Comparison of ENCODE assay signal across 8 cellular contexts in the genomic region with DNA sequence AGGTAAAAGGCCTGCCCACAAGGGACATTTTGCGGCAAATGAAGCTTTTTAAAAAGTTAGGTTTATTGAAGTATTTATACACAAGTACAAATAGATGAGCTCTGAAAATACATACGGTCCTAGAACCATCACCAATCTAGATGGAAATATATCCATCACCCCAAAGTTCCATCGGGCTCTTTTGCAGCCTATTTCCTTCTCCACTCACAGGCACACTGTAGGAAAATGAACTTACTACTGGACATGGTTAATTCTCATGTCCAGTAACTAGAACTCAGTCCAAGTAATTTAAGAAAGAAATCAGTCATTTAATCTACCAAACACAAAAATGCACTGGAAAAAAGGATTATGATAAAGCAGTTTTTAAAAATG. TPM values are rescaled to one million over a fixed set of nuclear protein-coding genes. Genes with fewer than 3 reads are reported as not detected.
DNase-seq lines count a peak whose midpoint lies in the region; ATAC-seq, FAIRE-seq and TF ChIP-seq lines count a peak whose summit lies in the region.

No MANE protein-coding gene starts in this region.

- H3K27ac Mint-ChIP-seq in T-helper 2 cell treated with Interferon-gamma antibody and Interleukin-4, amounts not matched to agents 5 μg/mL and 100 μg/mL, for 36 hours, result peak overlapping the region; percentile 94
- H3K27ac Mint-ChIP-seq in activated naive CD8-positive, alpha-beta T cell, result peak overlapping the region; percentile 91

- H3K4me2 ChIP-seq in keratinocyte (ENCODE audit: control insufficient read depth, extremely low read depth, insufficient read depth, low read depth, low read length), result peak overlapping the region; percentile 83

- H3K79me2 ChIP-seq in keratinocyte (ENCODE audit: control insufficient read depth, insufficient read depth, low read length), result peaks cover 40% of the 10 kb centered on the region

- H3K27me3 Mint-ChIP-seq in T-helper 2 cell treated with Interferon-gamma antibody and Interleukin-4, amounts not matched to agents 5 μg/mL and 100 μg/mL, for 36 hours (ENCODE audit: low read depth), result no peaks in the 10 kb centered on the region
- H3K27me3 Mint-ChIP-seq in activated naive CD8-positive, alpha-beta T cell, result no peaks in the 10 kb centered on the region

- H3K9me1 ChIP-seq in keratinocyte (ENCODE audit: control insufficient read depth, extremely low read depth, insufficient read depth, low read length), result no peaks in the 10 kb centered on the region

- dilution Hi-C loops in keratinocyte (cut with MboI; ENCODE audit: extremely low pct_ligation_motif_present, low sequenced_read_pairs), result no loop called here

- no peak for FAIRE-seq in keratinocyte (lab: Jason Lieb, UNC)

- no peak for DNase-seq in T-helper 2 cell treated with Interferon-gamma antibody and Interleukin-4, amounts not matched to agents 5 μg/mL and 100 μg/mL, for 36 hours (ENCODE audit: low spot score)
- DNase-seq in T-helper 2 cell, result no peak
- no peak for DNase-seq in keratinocyte (ENCODE audit: low read depth, low spot score)
- DNase-seq in OCI-M2 (lab: John Stamatoyannopoulos, UW; ENCODE audit: unreplicated experiment), result no peak
- DNase-seq in C1 segment of cervical spinal cord (lab: John Stamatoyannopoulos, UW), result no peak

- H3K4me1 ChIP-seq in keratinocyte (ENCODE audit: control insufficient read depth, extremely low read depth, insufficient read depth, low read length), result peaks cover 10% of the 10 kb centered on the region

- peaks cover 37% of the 10 kb centered on the region for H3K4me1 Mint-ChIP-seq in T-helper 2 cell treated with Interferon-gamma antibody and Interleukin-4, amounts not matched to agents 5 μg/mL and 100 μg/mL, for 36 hours (ENCODE audit: low read depth)
- H3K4me1 Mint-ChIP-seq in activated naive CD8-positive, alpha-beta T cell (ENCODE audit: low read depth), result peaks cover 42% of the 10 kb centered on the region

- peak overlapping the region; percentile 87 to 95 (median 90) for H3K4me3 ChIP-seq in keratinocyte (ENCODE audit: control insufficient read depth in 2 of 3, extremely low read depth in 1 of 3, insufficient read depth in 2 of 3, low read depth in 1 of 3, low read length in 3 of 3)

- no peaks in the 10 kb centered on the region for H3K9me3 ChIP-seq in keratinocyte (ENCODE audit: control insufficient read depth, low read depth, low read length)

- peaks cover 62% of the 10 kb centered on the region for H3K36me3 Mint-ChIP-seq in T-helper 2 cell treated with Interferon-gamma antibody and Interleukin-4, amounts not matched to agents 5 μg/mL and 100 μg/mL, for 36 hours (ENCODE audit: low read depth)
- peaks cover 25% of the 10 kb centered on the region for H3K36me3 Mint-ChIP-seq in activated naive CD8-positive, alpha-beta T cell

- H3K4me3 Mint-ChIP-seq in T-helper 2 cell treated with Interferon-gamma antibody and Interleukin-4, amounts not matched to agents 5 μg/mL and 100 μg/mL, for 36 hours, result peak overlapping the region; percentile 90
- peak overlapping the region; percentile 98 for H3K4me3 Mint-ChIP-seq in activated naive CD8-positive, alpha-beta T cell

- H3K36me3 ChIP-seq in keratinocyte (ENCODE audit: control insufficient read depth in 2 of 2, extremely low read depth in 1 of 2, insufficient read depth in 2 of 2, low read length in 2 of 2), result peaks cover 15 to 20% of the 10 kb centered on the region in 2 experiments

- peak overlapping the region; percentile 98 for H3K27ac ChIP-seq in keratinocyte (ENCODE audit: control insufficient read depth, insufficient read depth, low read length)
- peak overlapping the region; percentile 95 for H3K27ac ChIP-seq in temporal lobe (ENCODE audit: low read depth, low read length)

- H4K20me1 ChIP-seq in keratinocyte (ENCODE audit: control insufficient read depth, extremely low read depth, insufficient read depth, low read length), result no peaks in the 10 kb centered on the region

- TF ChIP-seq CTCF in keratinocyte (optimal IDR thresholded peaks at IDR 0.05 in 1 of 3, IDR thresholded peaks at IDR 0.05 in 1 of 3, conservative IDR thresholded peaks at IDR 0.05 in 1 of 3; ENCODE audit: extremely low read depth in 1 of 3, insufficient read depth in 2 of 3, low read length in 3 of 3), result no peak

- H2AFZ ChIP-seq in keratinocyte (ENCODE audit: control insufficient read depth, low read length), result peak overlapping the region; percentile 96

- peak overlapping the region; percentile 96 for H3K9ac ChIP-seq in keratinocyte (ENCODE audit: control insufficient read depth, extremely low read depth, insufficient read depth, low read length)

- no peaks in the 10 kb centered on the region for H3K9me3 Mint-ChIP-seq in T-helper 2 cell treated with Interferon-gamma antibody and Interleukin-4, amounts not matched to agents 5 μg/mL and 100 μg/mL, for 36 hours
- H3K9me3 Mint-ChIP-seq in activated naive CD8-positive, alpha-beta T cell (ENCODE audit: low read depth), result no peaks in the 10 kb centered on the region

- ATAC-seq in HG03432 (IDR thresholded peaks at IDR 0.05; ENCODE audit: unreplicated experiment), result no peak

- H3K27me3 ChIP-seq in keratinocyte (ENCODE audit: control insufficient read depth, extremely low read depth, insufficient read depth, low read length), result no peaks in the 10 kb centered on the region

RNA-seq across cellular contexts. Expression of a gene that starts 0.7 kb away (rescaled TPM):
- 89.3 to 122 TPM (median 102 TPM) in 3 replicates for polyA plus RNA-seq in keratinocyte
- 26.1 TPM for polyA plus RNA-seq in keratinocyte (2011; ENCODE audit: low read depth)
- 130 and 179 TPM in 2 replicates for polyA plus RNA-seq in keratinocyte (2011; cell fraction: cytosol; rRNA removed)
- 46.7 and 48.1 TPM in 2 replicates for polyA plus RNA-seq in keratinocyte (2011; cell fraction: nucleus; rRNA removed)
- polyA plus RNA-seq in keratinocyte (2012; ENCODE audit: low replicate concordance), result 49.1 and 76.7 TPM in 2 replicates
- polyA minus RNA-seq in keratinocyte, result 39.4 to 61.9 TPM (median 58.0 TPM) in 3 replicates
- 64.5 TPM for polyA minus RNA-seq in keratinocyte (2011; cell fraction: cytosol; rRNA and poly(A)+ RNA removed)
- 13.1 and 17.8 TPM in 2 replicates for polyA minus RNA-seq in keratinocyte (2011; cell fraction: nucleus; rRNA and poly(A)+ RNA removed)
- 27.8 TPM for total RNA-seq in temporal lobe

RNA-seq across cellular contexts. Expression of a gene that starts 6.2 kb away (rescaled TPM):
- polyA plus RNA-seq in keratinocyte, result 54.0 to 139 TPM (median 130 TPM) in 3 replicates
- 39.7 TPM for polyA plus RNA-seq in keratinocyte (2011; ENCODE audit: low read depth)
- 68.9 and 97.6 TPM in 2 replicates for polyA plus RNA-seq in keratinocyte (2011; cell fraction: cytosol; rRNA removed)
- 60.8 and 76.0 TPM in 2 replicates for polyA plus RNA-seq in keratinocyte (2011; cell fraction: nucleus; rRNA removed)
- polyA plus RNA-seq in keratinocyte (2012; ENCODE audit: low replicate concordance), result 51.1 and 98.6 TPM in 2 replicates
- polyA minus RNA-seq in keratinocyte, result 52.6 to 91.3 TPM (median 85.1 TPM) in 3 replicates
- polyA minus RNA-seq in keratinocyte (2011; cell fraction: cytosol; rRNA and poly(A)+ RNA removed), result 91.3 TPM
- 29.8 and 30.2 TPM in 2 replicates for polyA minus RNA-seq in keratinocyte (2011; cell fraction: nucleus; rRNA and poly(A)+ RNA removed)
- 25.1 TPM for total RNA-seq in temporal lobe

RNA-seq across cellular contexts. Expression of a gene that starts 13.2 kb away (rescaled TPM):
- polyA plus RNA-seq in keratinocyte, result 38.9 to 67.1 TPM (median 52.6 TPM) in 3 replicates
- 7.3 TPM for polyA plus RNA-seq in keratinocyte (2011; ENCODE audit: low read depth)
- 23.1 and 51.5 TPM in 2 replicates for polyA plus RNA-seq in keratinocyte (2011; cell fraction: cytosol; rRNA removed)
- polyA plus RNA-seq in keratinocyte (2011; cell fraction: nucleus; rRNA removed), result 47.7 and 53.7 TPM in 2 replicates
- 8.0 and 20.6 TPM in 2 replicates for polyA plus RNA-seq in keratinocyte (2012; ENCODE audit: low replicate concordance)
- 74.3 to 79.1 TPM (median 76.6 TPM) in 3 replicates for polyA minus RNA-seq in keratinocyte
- 18.8 TPM for polyA minus RNA-seq in keratinocyte (2011; cell fraction: cytosol; rRNA and poly(A)+ RNA removed)
- 33.1 and 87.6 TPM in 2 replicates for polyA minus RNA-seq in keratinocyte (2011; cell fraction: nucleus; rRNA and poly(A)+ RNA removed)
- total RNA-seq in temporal lobe, result 54.3 TPM
